Comparison of ENCODE assay signal across 16 cellular contexts in the genomic region with DNA sequence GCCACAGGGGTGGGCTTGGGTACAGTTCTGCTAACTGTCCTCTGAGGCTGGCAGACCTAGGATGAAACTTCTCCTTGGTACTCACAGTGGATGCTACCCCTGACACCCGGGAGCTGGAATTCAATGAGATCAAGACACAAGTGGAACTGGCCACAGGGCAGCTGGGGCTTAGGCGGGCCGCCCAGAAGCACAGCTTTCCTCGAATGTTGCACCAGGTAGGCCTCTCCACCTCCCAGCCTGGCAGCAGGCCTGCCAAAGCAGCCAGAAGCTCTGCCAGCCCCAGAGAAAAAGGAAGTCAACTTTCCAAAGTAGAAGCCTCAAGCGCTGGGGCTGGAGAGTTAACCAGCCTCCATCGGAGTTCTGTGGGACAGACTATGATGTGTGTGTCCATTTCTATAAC. TPM values are rescaled to one million over a fixed set of nuclear protein-coding genes. Genes with fewer than 3 reads are reported as not detected.
"Had no signal": no experiment of that assay in that cellular context is flagged by ENCODE, and none has a peak within 500 bp of the region (broad histone marks: within the 10 kb centered on the region; RNA-seq: fewer than 3 reads in every experiment).

No MANE protein-coding gene starts in this region.

- H3K27ac ChIP-seq: esophagus muscularis mucosa, gastroesophageal sphincter, thyroid gland had no signal

- H3K27me3 ChIP-seq: esophagus muscularis mucosa, gastroesophageal sphincter, heart right ventricle, thyroid gland had no signal

- H3K9me3 ChIP-seq: esophagus muscularis mucosa, gastroesophageal sphincter, heart right ventricle, mucosa of descending colon, thyroid gland had no signal

- H3K4me3 ChIP-seq: esophagus muscularis mucosa, gastroesophageal sphincter, mucosa of descending colon, thyroid gland had no signal

- DNase-seq: activated CD4-positive, alpha-beta memory T cell treated with anti-CD3 and anti-CD28 coated beads for 36 hours; activated CD4-positive, alpha-beta T cell treated with anti-CD3 and anti-CD28 coated beads for 36 hours; activated naive CD4-positive, alpha-beta T cell treated with Interleukin-2 at 50 U/mL for 16 hours; effector CD8-positive, alpha-beta T cell; heart right ventricle; immature natural killer cell; mesenchymal stem cell; mucosa of descending colon; naive B cell; stimulated activated naive CD4-positive, alpha-beta T cell treated with Interleukin-2 at 50 U/mL for 16 hours; thyroid gland had no signal

- ATAC-seq: activated CD4-positive, alpha-beta T cell treated with anti-CD3 and anti-CD28 coated beads for 36 hours; gastroesophageal sphincter; heart right ventricle; mucosa of descending colon; WTC11 had no signal

RNA-seq across cellular contexts. Expression of gene FITM1, which starts 13.3 kb away (rescaled TPM):
- total RNA-seq: bronchial epithelial cell, endothelial cell of umbilical vein, WTC11 had no signal
